19 cellular contexts compared by ENCODE assay signal in the genomic region with DNA sequence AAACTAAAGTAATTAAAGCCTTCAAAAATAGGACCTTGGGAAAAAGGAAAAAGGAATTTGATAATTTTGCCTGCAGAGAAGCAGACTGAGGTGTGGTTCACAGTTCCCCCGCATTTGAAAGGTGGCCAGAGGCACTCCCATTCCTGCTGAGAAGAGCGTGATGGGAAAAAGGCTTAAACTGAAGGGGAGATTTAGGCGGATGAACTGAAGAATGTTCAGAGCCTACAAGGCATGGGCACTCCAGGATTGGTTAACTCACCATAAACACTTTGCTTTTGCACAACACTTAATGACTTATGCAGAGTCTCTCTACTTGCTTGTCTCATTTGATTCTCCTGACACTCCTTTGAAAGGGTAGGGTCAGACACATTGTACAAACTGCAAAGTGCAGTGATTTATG.
DNase-seq lines count a peak whose midpoint lies in the region; ATAC-seq, FAIRE-seq and TF ChIP-seq lines count a peak whose summit lies in the region.
"Had no signal": no experiment of that assay in that cellular context is flagged by ENCODE, and none has a peak within 500 bp of the region (broad histone marks: within the 10 kb centered on the region; RNA-seq: fewer than 3 reads in every experiment).

No MANE protein-coding gene starts in this region.

- no peak overlapping the region for H4K91ac ChIP-seq in H1 (replicated peaks; ENCODE audit: insufficient read length, low read length)

- DNase-seq in amniotic epithelial cell (ENCODE audit: low read depth) = peak; percentile 82
- DNase-seq in H1 (ENCODE audit: low read depth in 1 of 2, low spot score in 2 of 2) = no peak
- no peak for DNase-seq in keratinocyte (ENCODE audit: low read depth, low spot score)
- DNase-seq in activated CD4-positive, alpha-beta T cell treated with anti-CD3 and anti-CD28 coated beads for 4 hours = no peak
- no peak for DNase-seq in GM19240 (ENCODE audit: insufficient read length, low spot score)
- no peak for DNase-seq in CD4-positive, alpha-beta T cell
- DNase-seq: ACHN, AML-193, DMS79 treated with DMSO at 0.1 percent for 48 hours, Karpas-422, MG63, NCI-H1092, NCI-H1436 treated with DMSO at 0.1 percent for 48 hours, NCI-H2029 treated with DMSO at 0.1 percent for 48 hours, SIG-M5 had no signal

- H3K14ac ChIP-seq in H1 (ENCODE audit: insufficient read length) = no peak overlapping the region

- 77% methylated on average over 3 of the region's 3 CpGs; no CpG with 5 or more reads in 1 of the 2 experiments for WGBS in H1 (ENCODE audit: extremely low coverage in 1 of 2, insufficient coverage in 1 of 2, insufficient read length in 1 of 2, insufficient replicate concordance in 2 of 2, low coverage in 1 of 2, low lambda C conversion rate in 2 of 2, missing lambda C conversion rate in 1 of 2), 2 experiments

- H4K20me1 ChIP-seq in H1 (replicated peaks in 1 of 2; ENCODE audit: control insufficient read depth in 1 of 2, insufficient read depth in 2 of 2, low read length in 2 of 2) = no peaks in the 10 kb centered on the region
- no peaks in the 10 kb centered on the region for H4K20me1 ChIP-seq in keratinocyte (ENCODE audit: control insufficient read depth, extremely low read depth, insufficient read depth, low read length)

- H2BK120ac ChIP-seq in H1 (replicated peaks; ENCODE audit: low read depth, low read length) = no peak overlapping the region

- H3K27ac ChIP-seq in H1 (ENCODE audit: low read depth, low read length) (no peak overlapping the region), keratinocyte (ENCODE audit: control insufficient read depth, insufficient read depth, low read length) (no peak overlapping the region)
- no peak overlapping the region for H3K27ac ChIP-seq in CD4-positive, alpha-beta T cell (ENCODE audit: low read depth, low read length)
- H3K27ac ChIP-seq: C4-2B had no signal

- no peak for TF ChIP-seq RAD21 in H1 (IDR thresholded peaks at IDR 0.05 in 1 of 2, conservative IDR thresholded peaks at IDR 0.05 in 1 of 2; ENCODE audit: low read depth in 2 of 2, low read length in 2 of 2)

- H3K23me2 ChIP-seq in H1 (ENCODE audit: low read depth, low read length) = no peaks in the 10 kb centered on the region

- H3K79me2 ChIP-seq in H1 (ENCODE audit: control insufficient read depth in 1 of 2, insufficient read depth in 2 of 2, low read length in 2 of 2) = no peaks in the 10 kb centered on the region
- H3K79me2 ChIP-seq in keratinocyte (ENCODE audit: control insufficient read depth, insufficient read depth, low read length) = no peaks in the 10 kb centered on the region

- H3K18ac ChIP-seq in H1 (ENCODE audit: extremely low read depth, low read length) = no peak overlapping the region

- POLR2A ChIA-PET in H1 (lab: Charles Lee; ENCODE audit: partially characterized antibody) = no interaction called here
- POLR2A ChIA-PET in CD4-positive, alpha-beta T cell (lab: Charles Lee) = no interaction called here

- H3K4me3 ChIP-seq in H1 (ENCODE audit: extremely low read depth in 1 of 4, insufficient read depth in 2 of 4, low read depth in 3 of 4, low read length in 4 of 4) (no peak overlapping the region), keratinocyte (ENCODE audit: control insufficient read depth in 2 of 3, extremely low read depth in 1 of 3, insufficient read depth in 2 of 3, low read depth in 1 of 3, low read length in 3 of 3) (no peak overlapping the region)
- H3K4me3 ChIP-seq: HAP-1, MG63 had no signal

- H3K4me3 Mint-ChIP-seq in stimulated activated memory B cell treated with anti-CD40 and anti-IgM and Interleukin-4, amounts not matched to agents 10 μg/mL and 1 μg/mL and 100 μg/mL, for 72 hours = no peak overlapping the region
- no peak overlapping the region for H3K4me3 Mint-ChIP-seq in CD4-positive, alpha-beta T cell

- peaks cover 27% of the 10 kb centered on the region for H3K4me1 Mint-ChIP-seq in stimulated activated memory B cell treated with anti-CD40 and anti-IgM and Interleukin-4, amounts not matched to agents 10 μg/mL and 1 μg/mL and 100 μg/mL, for 72 hours
- H3K4me1 Mint-ChIP-seq in CD4-positive, alpha-beta T cell (ENCODE audit: low read depth) = peaks cover 38% of the 10 kb centered on the region

- TF ChIP-seq CTCF in H1 (IDR thresholded peaks at IDR 0.05; ENCODE audit: control extremely low read depth in 1 of 3, insufficient read depth in 1 of 3, low read depth in 1 of 3, low read length in 3 of 3) (no peak), keratinocyte (optimal IDR thresholded peaks at IDR 0.05 in 1 of 3, IDR thresholded peaks at IDR 0.05 in 1 of 3, conservative IDR thresholded peaks at IDR 0.05 in 1 of 3; ENCODE audit: extremely low read depth in 1 of 3, insufficient read depth in 2 of 3, low read length in 3 of 3) (no peak)
- no peak for TF ChIP-seq CTCF in CD4-positive, alpha-beta T cell (IDR thresholded peaks at IDR 0.05)

- no peak overlapping the region for H3K9ac ChIP-seq in H1 (replicated peaks in 1 of 4; ENCODE audit: extremely low read depth in 1 of 4, low read depth in 3 of 4, low read length in 3 of 4)
- H3K9ac ChIP-seq in keratinocyte (ENCODE audit: control insufficient read depth, extremely low read depth, insufficient read depth, low read length) = no peak overlapping the region

- peaks cover 6% of the 10 kb centered on the region for H3K9me3 Mint-ChIP-seq in stimulated activated memory B cell treated with anti-CD40 and anti-IgM and Interleukin-4, amounts not matched to agents 10 μg/mL and 1 μg/mL and 100 μg/mL, for 72 hours
- H3K9me3 Mint-ChIP-seq in CD4-positive, alpha-beta T cell = peaks cover 3% of the 10 kb centered on the region

- no peak overlapping the region for H2BK15ac ChIP-seq in H1 (ENCODE audit: low read length)

- FAIRE-seq in H1 (lab: Jason Lieb, UNC) (peak; percentile 24), keratinocyte (lab: Jason Lieb, UNC) (peak; percentile 23)

- H3K4me2 ChIP-seq in H1 (ENCODE audit: insufficient read depth in 1 of 2, low read depth in 2 of 2, low read length in 2 of 2) (no peak overlapping the region), keratinocyte (ENCODE audit: control insufficient read depth, extremely low read depth, insufficient read depth, low read depth, low read length) (no peak overlapping the region)

- H2BK12ac ChIP-seq in H1 (ENCODE audit: low read depth, low read length) = no peak overlapping the region

- H3K9me3 ChIP-seq in H1 (ENCODE audit: insufficient read depth in 2 of 2, low read depth in 1 of 2, low read length in 1 of 2) (peaks cover 3 to 4% of the 10 kb centered on the region in 2 experiments; a peak in 1 of 4 replicates), keratinocyte (ENCODE audit: control insufficient read depth, low read depth, low read length) (no peaks in the 10 kb centered on the region)
- H3K9me3 ChIP-seq in CD4-positive, alpha-beta T cell (ENCODE audit: control insufficient read depth, low read length) = no peaks in the 10 kb centered on the region
- H3K9me3 ChIP-seq: HAP-1, MG63 had no signal

- no peak overlapping the region for H3K4ac ChIP-seq in H1 (replicated peaks; ENCODE audit: insufficient read length, low read depth, low read length)

- no peaks in the 10 kb centered on the region for H3K79me1 ChIP-seq in H1 (ENCODE audit: low read depth, low read length)

- H3K4me1 ChIP-seq in H1 (replicated peaks in 1 of 4; ENCODE audit: control insufficient read depth in 3 of 4, insufficient read depth in 4 of 4, low read length in 3 of 4) (peaks cover 0 to 4% (median 2%) of the 10 kb centered on the region in 4 experiments; a peak in 4 of 7 replicates), keratinocyte (ENCODE audit: control insufficient read depth, extremely low read depth, insufficient read depth, low read length) (peaks cover 18% of the 10 kb centered on the region)
- H3K4me1 ChIP-seq: HAP-1 had no signal

- no peak overlapping the region for H2BK5ac ChIP-seq in H1 (ENCODE audit: low read depth, low read length)

- no peak overlapping the region for H4K8ac ChIP-seq in H1 (ENCODE audit: extremely low read depth, insufficient read depth, low read length)

- peak overlapping the region; percentile 39 for H3K27ac Mint-ChIP-seq in stimulated activated memory B cell treated with anti-CD40 and anti-IgM and Interleukin-4, amounts not matched to agents 10 μg/mL and 1 μg/mL and 100 μg/mL, for 72 hours
- H3K27ac Mint-ChIP-seq in CD4-positive, alpha-beta T cell = no peak overlapping the region

- dilution Hi-C loops in keratinocyte (cut with MboI; ENCODE audit: extremely low pct_ligation_motif_present, low sequenced_read_pairs) = no loop called here

- no peak for ATAC-seq in stimulated activated memory B cell treated with anti-CD40 and anti-IgM and Interleukin-4, amounts not matched to agents 10 μg/mL and 1 μg/mL and 100 μg/mL, for 72 hours
- ATAC-seq in CD4-positive, alpha-beta T cell (ENCODE audit: poor library complexity) = no peak
- ATAC-seq: SK-N-SH treated with all-trans-retinoic acid at 6 μM for 48 hours had no signal

- H3K36me3 ChIP-seq in H1 (ENCODE audit: control insufficient read depth in 2 of 4, insufficient read depth in 4 of 4, low read length in 3 of 4) (no peaks in the 10 kb centered on the region), keratinocyte (ENCODE audit: control insufficient read depth in 2 of 2, extremely low read depth in 1 of 2, insufficient read depth in 2 of 2, low read length in 2 of 2) (no peaks in the 10 kb centered on the region)
- H3K36me3 ChIP-seq: HAP-1, MG63 had no signal

- H2AFZ ChIP-seq in H1 (ENCODE audit: low read length) = no peak overlapping the region
- peak overlapping the region; percentile 54 for H2AFZ ChIP-seq in keratinocyte (ENCODE audit: control insufficient read depth, low read length)

- intact Hi-C loops in CD4-positive, alpha-beta T cell (cut with DNase I, micrococcal nuclease) = no loop called here

- H2AK5ac ChIP-seq in H1 (ENCODE audit: low read depth, low read length) = no peak overlapping the region

- H3K56ac ChIP-seq in H1 (replicated peaks; ENCODE audit: insufficient read length, low read depth, low read length) = no peak overlapping the region

- H3K27me3 ChIP-seq in H1 (replicated peaks in 1 of 4; ENCODE audit: control insufficient read depth in 3 of 4, extremely low read depth in 1 of 4, insufficient read depth in 3 of 4, low read length in 3 of 4) (no peaks in the 10 kb centered on the region), keratinocyte (ENCODE audit: control insufficient read depth, extremely low read depth, insufficient read depth, low read length) (no peaks in the 10 kb centered on the region)
- no peaks in the 10 kb centered on the region for H3K27me3 ChIP-seq in CD4-positive, alpha-beta T cell (ENCODE audit: control insufficient read depth, insufficient read depth, low read length)
- H3K27me3 ChIP-seq: MG63 had no signal

- CTCF ChIA-PET in H1 (lab: Charles Lee; ENCODE audit: partially characterized antibody) = interaction anchor here (1.0 kb wide), 1 partner anchor 1244 kb away, joined by 3 read pairs; no protein-coding TSS in a partner anchor
- CTCF ChIA-PET in CD4-positive, alpha-beta T cell (lab: Charles Lee) = no interaction called here

- no peaks in the 10 kb centered on the region for H3K9me1 ChIP-seq in keratinocyte (ENCODE audit: control insufficient read depth, extremely low read depth, insufficient read depth, low read length)

- no peak overlapping the region for H4K5ac ChIP-seq in H1 (ENCODE audit: insufficient read length, low read depth, low read length)

- TF ChIP-seq POLR2A in H1 (IDR thresholded peaks at IDR 0.05; ENCODE audit: control extremely low read depth in 1 of 2, low read depth in 2 of 2, low read length in 2 of 2) = no peak

- no peak overlapping the region for H2BK20ac ChIP-seq in H1 (ENCODE audit: low read length)

- no peak overlapping the region for H3K23ac ChIP-seq in H1 (ENCODE audit: insufficient read length)

- no peak for TF ChIP-seq EP300 in H1 (IDR thresholded peaks at IDR 0.05; ENCODE audit: borderline replicate concordance in 1 of 2, low read depth in 2 of 2, low read length in 2 of 2)

- H3K27me3 Mint-ChIP-seq in stimulated activated memory B cell treated with anti-CD40 and anti-IgM and Interleukin-4, amounts not matched to agents 10 μg/mL and 1 μg/mL and 100 μg/mL, for 72 hours = peaks cover 9% of the 10 kb centered on the region
- H3K27me3 Mint-ChIP-seq in CD4-positive, alpha-beta T cell = no peaks in the 10 kb centered on the region

- no peaks in the 10 kb centered on the region for H3K36me3 Mint-ChIP-seq in stimulated activated memory B cell treated with anti-CD40 and anti-IgM and Interleukin-4, amounts not matched to agents 10 μg/mL and 1 μg/mL and 100 μg/mL, for 72 hours
- no peaks in the 10 kb centered on the region for H3K36me3 Mint-ChIP-seq in CD4-positive, alpha-beta T cell (ENCODE audit: low read depth)
